Comparison of ENCODE assay signal across 14 cellular contexts in the genomic region with DNA sequence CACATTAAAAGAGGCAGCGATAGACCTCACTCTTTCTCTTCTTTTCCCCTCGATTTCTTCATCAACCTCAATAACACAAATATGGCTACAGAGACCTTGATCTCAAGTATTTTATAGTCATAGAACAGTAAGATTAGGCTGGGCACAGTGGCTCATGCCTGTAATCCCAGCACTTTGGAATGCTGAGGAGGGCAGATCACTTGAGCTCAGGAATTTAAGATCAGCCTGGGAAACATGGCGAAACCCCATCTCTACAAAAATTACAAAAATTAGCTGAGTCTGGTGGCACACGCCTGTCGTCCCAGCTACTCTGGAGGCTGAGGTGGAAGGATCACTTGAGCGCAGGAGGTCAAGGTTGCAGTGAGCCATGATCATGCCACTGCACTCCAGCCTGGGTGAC. TPM values are rescaled to one million over a fixed set of nuclear protein-coding genes. Genes with fewer than 3 reads are reported as not detected.
DNase-seq lines count a peak whose midpoint lies in the region; ATAC-seq and TF ChIP-seq lines count a peak whose summit lies in the region.
"Had no signal": no experiment of that assay in that cellular context is flagged by ENCODE, and none has a peak within 500 bp of the region (broad histone marks: within the 10 kb centered on the region; RNA-seq: fewer than 3 reads in every experiment).

No MANE protein-coding gene starts in this region.

- H3K36me3 ChIP-seq in HCT116 (ENCODE audit: control insufficient read depth in 1 of 2, insufficient read depth in 2 of 2, low read length in 2 of 2) (no peaks in the 10 kb centered on the region), RWPE2 (ENCODE audit: low read depth) (no peaks in the 10 kb centered on the region), skeletal muscle tissue (ENCODE audit: control insufficient read depth in 3 of 3, insufficient read depth in 3 of 3, low read length in 3 of 3) (no peaks in the 10 kb centered on the region)

- no peak for DNase-seq in HCT116 (ENCODE audit: low read depth, low spot score)
- no peak for DNase-seq in RWPE2 (ENCODE audit: low spot score)
- no peak for DNase-seq in H4 (ENCODE audit: low spot score)
- no peak for DNase-seq in HEK293T (ENCODE audit: extremely low spot score)
- no peak for DNase-seq in caudate nucleus (lab: John Stamatoyannopoulos, UW)
- DNase-seq: Caco-2; CD8-positive, alpha-beta T cell; DND-41; GF-D8 had no signal

- H3K4me3 ChIP-seq in HCT116 (replicated peaks in 1 of 2; ENCODE audit: low read depth in 1 of 2, low read length in 2 of 2) (no peak overlapping the region), RWPE2 (ENCODE audit: severe bottlenecking) (no peak overlapping the region), skeletal muscle tissue (ENCODE audit: low read length in 3 of 3) (no peak overlapping the region)

- RAD21 ChIA-PET in HCT116 (lab: Charles Lee; ENCODE audit: low non-redundant PET in 1 of 2, low total read pairs in 2 of 2, uncharacterized antibody in 2 of 2, unreplicated experiment in 2 of 2) = no interaction called here

- no peak for TF ChIP-seq RAD21 in HCT116 (IDR thresholded peaks at IDR 0.05; ENCODE audit: low read depth)

- H3K9me2 ChIP-seq in HCT116 (ENCODE audit: insufficient read depth) = peaks cover 5% of the 10 kb centered on the region; the same call in 1 of the 2 replicates

- POLR2A ChIA-PET in HCT116 (lab: Charles Lee) (no interaction called here), HEK293T (lab: Yijun Ruan, JAX) (no interaction called here)

- no peak for ATAC-seq in HCT116
- ATAC-seq in RWPE2 (ENCODE audit: low read depth) = no peak
- ATAC-seq: CD8-positive, alpha-beta T cell; HepG2 had no signal

- no peaks in the 10 kb centered on the region for H3K79me2 ChIP-seq in HCT116 (ENCODE audit: insufficient read depth, low read length)

- intact Hi-C loops in HCT116 (cut with micrococcal nuclease) = no loop called here

- H3K9ac ChIP-seq in HCT116 (ENCODE audit: low read length) (no peak overlapping the region), skeletal muscle tissue (ENCODE audit: low read depth in 1 of 3, low read length in 3 of 3) (no peak overlapping the region)

- H3K27me3 ChIP-seq in HCT116 (ENCODE audit: insufficient read depth, low read length) (no peaks in the 10 kb centered on the region), RWPE2 (ENCODE audit: insufficient read depth, poor library complexity, severe bottlenecking) (no peaks in the 10 kb centered on the region), skeletal muscle tissue (ENCODE audit: control insufficient read depth in 3 of 3, insufficient read depth in 3 of 3, low read length in 3 of 3) (no peaks in the 10 kb centered on the region)

- H3K9me3 Mint-ChIP-seq in nephron = peaks cover 6% of the 10 kb centered on the region
- H3K9me3 Mint-ChIP-seq: CD14-positive monocyte; CD8-positive, alpha-beta T cell had no signal

- H4K20me1 ChIP-seq in HCT116 (ENCODE audit: insufficient read depth) = no peaks in the 10 kb centered on the region

- H3K36me3 Mint-ChIP-seq in nephron (ENCODE audit: low read depth) = no peaks in the 10 kb centered on the region
- H3K36me3 Mint-ChIP-seq: CD14-positive monocyte; CD8-positive, alpha-beta T cell had no signal

- TF ChIP-seq POLR2A in HCT116 (IDR thresholded peaks at IDR 0.05; ENCODE audit: borderline replicate concordance, extremely low read depth, insufficient read depth, insufficient read length) = no peak

- peak overlapping the region in 2 of 3 experiments; percentile 5 to 77 for H3K27ac Mint-ChIP-seq in nephron
- H3K27ac Mint-ChIP-seq: CD14-positive monocyte; CD8-positive, alpha-beta T cell had no signal

- H3K27ac ChIP-seq in HCT116 (ENCODE audit: low read depth, low read length) (no peak overlapping the region), RWPE2 (ENCODE audit: poor library complexity, severe bottlenecking) (peak overlapping the region; percentile 66), skeletal muscle tissue (ENCODE audit: low read depth, low read length) (peak overlapping the region; percentile 93), caudate nucleus (ENCODE audit: low read depth, low read length) (no peak overlapping the region)

- H3K4me1 Mint-ChIP-seq in nephron = peaks cover 30% of the 10 kb centered on the region
- H3K4me1 Mint-ChIP-seq: CD14-positive monocyte had no signal

- no peak overlapping the region for H3K4me2 ChIP-seq in HCT116 (ENCODE audit: low read length)

- BruUV-seq in HCT116 (replicated peaks; lab: Mats Ljungman, UMichigan) = no TSS peak

- peak overlapping the region; percentile 97 for H2AFZ ChIP-seq in HCT116 (ENCODE audit: low read depth, low read length, poor library complexity, severe bottlenecking)

- TF ChIP-seq CTCF in HCT116 (IDR thresholded peaks at IDR 0.05 in 2 of 3, conservative IDR thresholded peaks at IDR 0.05 in 1 of 3; ENCODE audit: borderline replicate concordance in 1 of 3, insufficient read depth in 1 of 3, low read depth in 2 of 3, low read length in 2 of 3) (no peak), RWPE2 (IDR thresholded peaks at IDR 0.05; ENCODE audit: poor library complexity, severe bottlenecking) (no peak), nephron (IDR thresholded peaks at IDR 0.05; ENCODE audit: unreplicated experiment in 3 of 3) (no peak)

- H3K4me1 ChIP-seq in HCT116 (ENCODE audit: control insufficient read depth in 1 of 2, insufficient read depth in 2 of 2, low read length in 2 of 2) (peaks cover 11 to 19% of the 10 kb centered on the region in 2 experiments), RWPE2 (ENCODE audit: insufficient read depth, poor library complexity, severe bottlenecking) (peaks cover 14% of the 10 kb centered on the region), skeletal muscle tissue (ENCODE audit: control insufficient read depth in 3 of 3, insufficient read depth in 3 of 3, low read length in 3 of 3) (peaks cover 12 to 19% (median 18%) of the 10 kb centered on the region in 3 donors)

- no peaks in the 10 kb centered on the region for H3K27me3 Mint-ChIP-seq in nephron (ENCODE audit: low read depth)

- no peak overlapping the region for H3K4me3 Mint-ChIP-seq in nephron
- H3K4me3 Mint-ChIP-seq: CD14-positive monocyte; CD8-positive, alpha-beta T cell had no signal

- H3K9me3 ChIP-seq in HCT116 (ENCODE audit: control insufficient read depth in 1 of 2, insufficient read depth in 1 of 2, low read depth in 1 of 2, low read length in 2 of 2) (no peaks in the 10 kb centered on the region; a peak in 1 of 4 replicates), RWPE2 (ENCODE audit: severe bottlenecking) (no peaks in the 10 kb centered on the region), skeletal muscle tissue (ENCODE audit: control insufficient read depth in 3 of 3, low read length in 3 of 3) (no peaks in the 10 kb centered on the region)
- H3K9me3 ChIP-seq: Caco-2 had no signal

- CTCF ChIA-PET in HCT116 (lab: Charles Lee) = interaction anchor here (1.2 kb wide), 1 partner anchor 134 kb away, joined by 4 read pairs; no protein-coding TSS in a partner anchor
- CTCF ChIA-PET in HEK293T (lab: Yijun Ruan, JAX) = interaction anchor here (0.7 kb wide), 1 partner anchor 500 kb away, joined by 3 read pairs; no protein-coding TSS in a partner anchor

TF ChIP-seq in HCT116, 20 proteins besides CTCF, POLR2A, EP300 and RAD21 (continues in another document):
- no peak for TF ChIP-seq FOSL1 (IDR thresholded peaks at IDR 0.05; ENCODE audit: low read depth)
- no peak for TF ChIP-seq YY1 (IDR thresholded peaks at IDR 0.05; ENCODE audit: extremely low read depth, insufficient replicate concordance, low read depth, low read length)
- no peak for TF ChIP-seq ELF1 (IDR thresholded peaks at IDR 0.05; ENCODE audit: borderline replicate concordance, low read depth)
- no peak for TF ChIP-seq POLR2AphosphoS5 (IDR thresholded peaks at IDR 0.05; ENCODE audit: low read depth, low read length)
- no peak for TF ChIP-seq CBX3 (IDR thresholded peaks at IDR 0.05; ENCODE audit: low read depth)

TF ChIP-seq in HEK293T, 16 proteins besides CTCF, POLR2A, EP300 and RAD21:
- no peak for TF ChIP-seq SP1 (IDR thresholded peaks at IDR 0.05)
- TF ChIP-seq ZNF384 (IDR thresholded peaks at IDR 0.05) = no peak
- TF ChIP-seq LEF1 (IDR thresholded peaks at IDR 0.05; ENCODE audit: borderline replicate concordance) = no peak
- TF ChIP-seq NFRKB (IDR thresholded peaks at IDR 0.05) = no peak
- no peak for TF ChIP-seq FOXM1 (IDR thresholded peaks at IDR 0.05; ENCODE audit: borderline replicate concordance)
- no peak for TF ChIP-seq BHLHE40 (IDR thresholded peaks at IDR 0.05; ENCODE audit: borderline replicate concordance)
- no peak for TF ChIP-seq SUZ12 (IDR thresholded peaks at IDR 0.05)
- TF ChIP-seq L3MBTL2 (conservative IDR thresholded peaks at IDR 0.05) = no peak
- TF ChIP-seq CTBP1 (IDR thresholded peaks at IDR 0.05; ENCODE audit: borderline replicate concordance) = no peak
- TF ChIP-seq ELF4 (IDR thresholded peaks at IDR 0.05) = no peak
- TF ChIP-seq, protein P1, sequence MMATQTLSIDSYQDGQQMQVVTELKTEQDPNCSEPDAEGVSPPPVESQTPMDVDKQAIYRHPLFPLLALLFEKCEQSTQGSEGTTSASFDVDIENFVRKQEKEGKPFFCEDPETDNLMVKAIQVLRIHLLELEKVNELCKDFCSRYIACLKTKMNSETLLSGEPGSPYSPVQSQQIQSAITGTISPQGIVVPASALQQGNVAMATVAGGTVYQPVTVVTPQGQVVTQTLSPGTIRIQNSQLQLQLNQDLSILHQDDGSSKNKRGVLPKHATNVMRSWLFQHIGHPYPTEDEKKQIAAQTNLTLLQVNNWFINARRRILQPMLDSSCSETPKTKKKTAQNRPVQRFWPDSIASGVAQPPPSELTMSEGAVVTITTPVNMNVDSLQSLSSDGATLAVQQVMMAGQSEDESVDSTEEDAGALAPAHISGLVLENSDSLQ (IDR thresholded peaks at IDR 0.05) = no peak
- no peak for TF ChIP-seq FOXA1 (IDR thresholded peaks at IDR 0.05)
- no peak for TF ChIP-seq FOXK2 (IDR thresholded peaks at IDR 0.05)
- no peak for TF ChIP-seq ARNT (IDR thresholded peaks at IDR 0.05)
- no peak for TF ChIP-seq TARDBP (IDR thresholded peaks at IDR 0.05)
- no peak for TF ChIP-seq HDGF (IDR thresholded peaks at IDR 0.05; ENCODE audit: borderline replicate concordance)

RNA-seq across cellular contexts. Expression of a gene that starts 14.6 kb away (rescaled TPM):
- total RNA-seq in HCT116 (2021; ENCODE audit: unreplicated experiment) (not detected), skeletal muscle tissue (2,012 TPM)
- not detected in 2 replicates for polyA plus RNA-seq in HCT116 (2012)
- 1.9 TPM in 1 of 2 replicates, not detected in the other for total RNA-seq in H4 (2014; rRNA removed; shearing (Covaris generic))
- total RNA-seq: Caco-2; CD8-positive, alpha-beta T cell; HepG2 had no signal
- polyA plus RNA-seq: BJ, CD14-positive monocyte, HepG2 had no signal

Comparison
In these comparisons a context has a peak if more than half of its experiments do, and no peak if none do; other contexts are left out.
1. H3K27ac ChIP-seq: peak in RWPE2 (single experiment) and skeletal muscle tissue (single experiment); none in HCT116 (single experiment) and caudate nucleus (single experiment).
2. RNA of a gene that starts 14.6 kb away (total RNA-seq): 2,012 TPM in skeletal muscle tissue (single experiment); 1.9 TPM in H4 and not detected in HCT116 (single experiment); every median in the first group is over 100 times any median in the second.